Comparison of ENCODE assay signal across 9 cellular contexts in genomic region chr12:30739020-30739419, GRCh38.
"Had no signal": no experiment of that assay in that cellular context is flagged by ENCODE, and none has a peak within 500 bp of the region (broad histone marks: within the 10 kb centered on the region; RNA-seq: fewer than 3 reads in every experiment).

No MANE protein-coding gene starts in this region.

- H3K4me3 ChIP-seq: GM23248, K562 had no signal

- ATAC-seq: K562 had no signal

- DNase-seq: GM23248, GOT3, H9, HCEC 1CT, HFFc6, IMR-90, KG1 had no signal

- H3K27ac ChIP-seq: GM23248, HL-60 had no signal
